Comparison of ENCODE assay signal across 31 cellular contexts in genomic region chr2:29950432-29950943, GRCh38. TPM values are rescaled to one million over a fixed set of nuclear protein-coding genes. Genes with fewer than 3 reads are reported as not detected.
"Had no signal": no experiment of that assay in that cellular context is flagged by ENCODE, and none has a peak within 500 bp of the region (broad histone marks: within the 10 kb centered on the region; RNA-seq: fewer than 3 reads in every experiment).

No MANE protein-coding gene starts in this region.

- H3K27me3 ChIP-seq: adrenal gland, body of pancreas, cardiac muscle cell, colonic mucosa, gastrocnemius medialis, ovary had no signal

- H3K36me3 Mint-ChIP-seq: activated CD8-positive, alpha-beta memory T cell treated with anti-CD3 and anti-CD28 coated beads, Interleukin-2, amount 10 ng/mL, durations not matched to agents 7 days and 5 days; activated naive CD8-positive, alpha-beta T cell; naive thymus-derived CD4-positive, alpha-beta T cell had no signal

- H3K4me1 Mint-ChIP-seq: activated CD4-positive, alpha-beta T cell treated with anti-CD3 and anti-CD28 coated beads, Interleukin-2, amount 10 ng/mL, durations not matched to agents 24 days and 14 days; activated CD8-positive, alpha-beta memory T cell treated with anti-CD3 and anti-CD28 coated beads, Interleukin-2, amount 10 ng/mL, durations not matched to agents 7 days and 5 days; naive thymus-derived CD4-positive, alpha-beta T cell had no signal

- ATAC-seq: activated CD8-positive, alpha-beta memory T cell treated with anti-CD3 and anti-CD28 coated beads, Interleukin-2, amount 10 ng/mL, durations not matched to agents 7 days and 5 days; activated CD8-positive, alpha-beta T cell treated with anti-CD3 and anti-CD28 coated beads for 36 hours; body of pancreas; gastrocnemius medialis; left colon; naive thymus-derived CD4-positive, alpha-beta T cell; upper lobe of right lung had no signal

- FAIRE-seq: kidney had no signal

- H3K9me3 ChIP-seq: adrenal gland, body of pancreas, colonic mucosa, gastrocnemius medialis, ovary, prostate gland, suprapubic skin, tibial artery, upper lobe of right lung had no signal

- H3K4me3 Mint-ChIP-seq: activated CD4-positive, alpha-beta T cell treated with anti-CD3 and anti-CD28 coated beads, Interleukin-2, amount 10 ng/mL, durations not matched to agents 24 days and 14 days; activated CD8-positive, alpha-beta memory T cell treated with anti-CD3 and anti-CD28 coated beads, Interleukin-2, amount 10 ng/mL, durations not matched to agents 7 days and 5 days; activated CD8-positive, alpha-beta T cell treated with anti-CD3 and anti-CD28 coated beads for 36 hours; activated naive CD8-positive, alpha-beta T cell; naive thymus-derived CD4-positive, alpha-beta T cell had no signal

- DNase-seq: activated CD4-positive, alpha-beta T cell treated with anti-CD3 and anti-CD28 coated beads, Interleukin-2, amount 10 ng/mL, durations not matched to agents 24 days and 14 days; activated CD4-positive, CD25-positive, alpha-beta regulatory T cell treated with anti-CD3 and anti-CD28 coated beads, Interleukin-2, amount 50 U/mL, for 72 hours; activated CD8-positive, alpha-beta memory T cell treated with anti-CD3 and anti-CD28 coated beads, Interleukin-2, amount 10 ng/mL, durations not matched to agents 7 days and 5 days; activated CD8-positive, alpha-beta T cell treated with anti-CD3 and anti-CD28 coated beads for 36 hours; activated naive CD4-positive, alpha-beta T cell treated with Interleukin-2 at 50 U/mL for 16 hours; activated T-cell treated with anti-CD3 and anti-CD28 coated beads, Interleukin-2, amount 50 U/mL, for 48 hours; adrenal gland; aorta; body of pancreas; cerebellar nuclear complex; colonic mucosa; dorsolateral prefrontal cortex; effector memory CD4-positive, alpha-beta T cell; gastrocnemius medialis; glutamatergic neuron; kidney; left colon; midbrain; naive thymus-derived CD4-positive, alpha-beta T cell; ovary; stimulated activated CD4-positive, alpha-beta T cell treated with anti-CD3 and anti-CD28 coated beads, Interleukin-15, amount 100 ng/mL, for 24 hours; stimulated activated CD4-positive, alpha-beta T cell treated with anti-CD3 and anti-CD28 coated beads, Interleukin-2, amount 100 ng/mL, for 24 hours; stimulated activated naive CD4-positive, alpha-beta T cell; T-helper 2 cell; tibial artery; upper lobe of right lung had no signal

- H3K9me3 Mint-ChIP-seq: activated CD4-positive, alpha-beta T cell treated with anti-CD3 and anti-CD28 coated beads, Interleukin-2, amount 10 ng/mL, durations not matched to agents 24 days and 14 days; activated CD8-positive, alpha-beta T cell treated with anti-CD3 and anti-CD28 coated beads for 36 hours had no signal

- H3K27ac ChIP-seq: adrenal gland, body of pancreas, cardiac muscle cell, colonic mucosa, dorsolateral prefrontal cortex, gastrocnemius medialis, ovary, prostate gland, suprapubic skin, tibial artery, upper lobe of right lung had no signal

- H3K27ac Mint-ChIP-seq: activated CD4-positive, alpha-beta T cell treated with anti-CD3 and anti-CD28 coated beads, Interleukin-2, amount 10 ng/mL, durations not matched to agents 24 days and 14 days; activated CD8-positive, alpha-beta memory T cell treated with anti-CD3 and anti-CD28 coated beads, Interleukin-2, amount 10 ng/mL, durations not matched to agents 7 days and 5 days; activated CD8-positive, alpha-beta T cell treated with anti-CD3 and anti-CD28 coated beads for 36 hours; activated naive CD8-positive, alpha-beta T cell; naive thymus-derived CD4-positive, alpha-beta T cell had no signal

- H3K4me2 ChIP-seq: smooth muscle cell had no signal

- H3K4me3 ChIP-seq: adrenal gland, body of pancreas, cardiac muscle cell, colonic mucosa, dorsolateral prefrontal cortex, gastrocnemius medialis, ovary, prostate gland, smooth muscle cell, suprapubic skin, tibial artery, upper lobe of right lung had no signal

- H3K36me3 ChIP-seq: adrenal gland, cardiac muscle cell, colonic mucosa, gastrocnemius medialis, ovary, prostate gland, suprapubic skin, tibial artery, upper lobe of right lung had no signal

- H3K4me1 ChIP-seq: adrenal gland, body of pancreas, colonic mucosa, gastrocnemius medialis, prostate gland, tibial artery, upper lobe of right lung had no signal

RNA-seq across cellular contexts. Expression of gene ALK, which starts 29.1 kb away (rescaled TPM):
- total RNA-seq: activated CD4-positive, alpha-beta T cell treated with anti-CD3 and anti-CD28 coated beads, Interleukin-2, amount 10 ng/mL, durations not matched to agents 24 days and 14 days; activated CD8-positive, alpha-beta memory T cell treated with anti-CD3 and anti-CD28 coated beads, Interleukin-2, amount 10 ng/mL, durations not matched to agents 7 days and 5 days; activated CD8-positive, alpha-beta T cell treated with anti-CD3 and anti-CD28 coated beads for 36 hours; gastrocnemius medialis; naive thymus-derived CD4-positive, alpha-beta T cell; upper lobe of right lung had no signal
- polyA plus RNA-seq: aorta had no signal
